8 cellular contexts compared by ENCODE assay signal in the genomic region with DNA sequence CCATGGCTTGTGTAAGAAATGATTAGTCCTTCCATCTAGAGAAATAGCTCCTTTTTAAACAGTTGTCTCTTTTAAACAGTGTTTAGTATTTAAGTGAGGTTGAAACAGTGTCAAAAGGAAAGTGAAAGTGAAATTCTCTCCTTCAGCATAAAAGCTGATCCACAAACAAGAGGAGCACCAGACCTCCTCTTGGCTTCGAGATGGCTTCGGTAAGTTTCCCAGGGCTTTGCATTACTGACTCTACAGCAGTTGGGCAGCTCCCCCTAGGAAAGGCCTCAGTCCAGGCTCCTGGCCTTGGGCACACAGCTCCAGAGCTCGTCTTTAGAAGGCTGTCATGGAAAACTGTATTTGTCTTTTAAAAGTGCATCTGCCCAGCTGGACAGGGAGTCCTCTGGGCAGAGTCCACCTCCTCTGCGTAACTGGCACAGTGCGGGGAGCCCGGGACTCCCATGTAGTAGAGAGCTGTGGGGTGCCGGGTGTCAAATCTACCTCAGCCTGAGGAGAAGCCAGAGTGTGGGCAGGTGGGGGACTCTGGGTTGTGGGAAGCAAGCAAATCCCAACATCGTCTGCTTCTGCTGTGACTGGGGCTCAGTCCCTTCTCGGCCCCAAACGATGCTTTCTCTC. TPM values are rescaled to one million over a fixed set of nuclear protein-coding genes. Genes with fewer than 3 reads are reported as not detected.
DNase-seq lines count a peak whose midpoint lies in the region; ATAC-seq and TF ChIP-seq lines count a peak whose summit lies in the region.

PLAAT4 (plus strand) TSS at position 140 of the 624 bp plus-strand sequence; CDS start at position 201, 61 bp downstream.

- in situ Hi-C loops in astrocyte of the cerebellum (cut with HindIII; ENCODE audit: low sequenced_read_pairs) = no loop called here

- no peaks in the 10 kb centered on the region for H3K36me3 ChIP-seq in Caco-2 (ENCODE audit: control insufficient read depth, insufficient read depth, low read length)

- no peaks in the 10 kb centered on the region for H3K27me3 Mint-ChIP-seq in Caco-2 (ENCODE audit: insufficient read depth, unreplicated experiment)

- DNase-seq in activated CD8-positive, alpha-beta memory T cell treated with anti-CD3 and anti-CD28 coated beads for 24 hours = peak; percentile 76
- DNase-seq in activated CD8-positive, alpha-beta memory T cell treated with anti-CD3 and anti-CD28 coated beads, Interleukin-2, amount 50 U/mL, for 48 hours = no peak
- DNase-seq in NCI-H2196 treated with DMSO at 0.1 percent for 48 hours (lab: John Stamatoyannopoulos, UW; ENCODE audit: unreplicated experiment) (peak; percentile 24), astrocyte of the cerebellum (ENCODE audit: low read depth) (peak; percentile 72), hepatic stellate cell (ENCODE audit: low spot score) (peak; percentile 70), sciatic nerve (ENCODE audit: low spot score) (no peak), Caco-2 (no peak)

- no peaks in the 10 kb centered on the region for H3K9me3 Mint-ChIP-seq in Caco-2 (ENCODE audit: unreplicated experiment)

- POLR2A ChIA-PET in Caco-2 (lab: Charles Lee) = no interaction called here

- peak within 1 kb of the TSS; percentile 49 for H3K4me3 ChIP-seq in astrocyte of the cerebellum (ENCODE audit: low read depth, low read length)
- no peak within 1 kb of the TSS for H3K4me3 ChIP-seq in Caco-2 (ENCODE audit: low read depth, low read length)

- H3K4me1 Mint-ChIP-seq in Caco-2 (ENCODE audit: low read depth, unreplicated experiment) = peaks cover 23% of the 10 kb centered on the region

- intact Hi-C loops in sciatic nerve (cut with DNase I) = no loop called here
- intact Hi-C loops in Caco-2 (cut with micrococcal nuclease; ENCODE audit: unreplicated experiment) = no loop called here

- peak; percentile 80 for ATAC-seq in sciatic nerve
- ATAC-seq in GM18511 (IDR thresholded peaks at IDR 0.05; ENCODE audit: unreplicated experiment) = no peak

- peaks cover 35% of the 10 kb centered on the region for H3K4me1 ChIP-seq in Caco-2

- H3K27me3 ChIP-seq in Caco-2 (replicated peaks; ENCODE audit: control insufficient read depth, insufficient read depth, low read length) = no peaks in the 10 kb centered on the region

- no peak within 1 kb of the TSS for H3K4me3 Mint-ChIP-seq in Caco-2 (ENCODE audit: unreplicated experiment)

- no peaks in the 10 kb centered on the region for H3K36me3 Mint-ChIP-seq in Caco-2 (ENCODE audit: insufficient read depth, unreplicated experiment)

- TF ChIP-seq CTCF in astrocyte of the cerebellum (IDR thresholded peaks at IDR 0.05; ENCODE audit: low read depth, low read length, missing control alignments) (peak; percentile 34), Caco-2 (IDR thresholded peaks at IDR 0.05; ENCODE audit: insufficient read depth in 1 of 2, low read depth in 1 of 2, low read length in 1 of 2, severe bottlenecking in 1 of 2, unreplicated experiment in 1 of 2) (no peak)

- no peaks in the 10 kb centered on the region for H3K9me3 ChIP-seq in Caco-2

- CTCF ChIA-PET in Caco-2 (lab: Charles Lee) = no interaction called here

- no peak within 1 kb of the TSS for H3K27ac Mint-ChIP-seq in Caco-2 (ENCODE audit: unreplicated experiment)

- BruUV-seq in Caco-2 (replicated peaks; lab: Mats Ljungman, UMichigan) = no TSS peak

RNA-seq across cellular contexts. Expression of gene PLAAT4, which starts in this region (rescaled TPM):
- total RNA-seq in sciatic nerve = 36.7 TPM
- total RNA-seq in Caco-2 (2022) = 1.2 TPM in 2 replicates

Comparison
In these comparisons a context has a peak if more than half of its experiments do, and no peak if none do; other contexts are left out.
1. RNA of gene PLAAT4 (total RNA-seq): 36.7 TPM in sciatic nerve (single experiment); 1.2 TPM in Caco-2; every median in the first group is over 10 times any median in the second.
2. DNase-seq: peak in activated CD8-positive, alpha-beta memory T cell treated with anti-CD3 and anti-CD28 coated beads for 24 hours (single experiment), NCI-H2196 treated with DMSO at 0.1 percent for 48 hours (single experiment), astrocyte of the cerebellum (single experiment) and hepatic stellate cell (single experiment); none in activated CD8-positive, alpha-beta memory T cell treated with anti-CD3 and anti-CD28 coated beads, Interleukin-2, amount 50 U/mL, for 48 hours (single experiment), sciatic nerve (single experiment) and Caco-2 (0 of 2).